17 cellular contexts compared by ENCODE assay signal in genomic region chr10:8214587-8214986, GRCh38.
DNase-seq lines count a peak whose midpoint lies in the region; ATAC-seq and TF ChIP-seq lines count a peak whose summit lies in the region.
"Had no signal": no experiment of that assay in that cellular context is flagged by ENCODE, and none has a peak within 500 bp of the region (broad histone marks: within the 10 kb centered on the region; RNA-seq: fewer than 3 reads in every experiment).

No MANE protein-coding gene starts in this region.

- no peak overlapping the region for H3K4ac ChIP-seq in trophoblast cell (ENCODE audit: low read depth, low read length)

- H3K79me1 ChIP-seq in trophoblast cell (ENCODE audit: low read length), result peaks cover 5% of the 10 kb centered on the region

- H3K4me3 ChIP-seq in trophoblast cell (ENCODE audit: low read depth, low read length), result no peak overlapping the region
- H3K4me3 ChIP-seq: BLaER1 had no signal

- H2BK120ac ChIP-seq in trophoblast cell (ENCODE audit: insufficient read depth, low read length, poor library complexity), result no peak overlapping the region

- H4K8ac ChIP-seq in trophoblast cell (ENCODE audit: low read depth, low read length), result no peak overlapping the region

- H3K27ac ChIP-seq in VCaP, result peak overlapping the region; percentile 61
- no peak overlapping the region for H3K27ac ChIP-seq in trophoblast cell (ENCODE audit: low read depth, low read length)
- H3K27ac ChIP-seq: BLaER1, C4-2B had no signal

- TF ChIP-seq CTCF in VCaP (conservative IDR thresholded peaks at IDR 0.05), result no peak

- H2AK5ac ChIP-seq in trophoblast cell (ENCODE audit: low read length), result no peak overlapping the region

- DNase-seq in M059J (ENCODE audit: low read depth), result peak; percentile 5
- DNase-seq in RPMI7951 (ENCODE audit: low read depth), result peak; percentile 71
- peak; percentile 71 to 84 for DNase-seq in trophoblast cell
- DNase-seq in NCI-H1694 (lab: John Stamatoyannopoulos, UW), result no peak
- DNase-seq in NCI-H2081 treated with DMSO at 0.1 percent for 48 hours (lab: John Stamatoyannopoulos, UW), result no peak
- DNase-seq: Caco-2; CD4-positive, CD25-positive, alpha-beta regulatory T cell; CD8-positive, alpha-beta T cell; DMS153; DND-41; GOT3; H7 had no signal

- no peak overlapping the region for H3K14ac ChIP-seq in trophoblast cell (ENCODE audit: low read length)

- H2BK5ac ChIP-seq in trophoblast cell (ENCODE audit: low read depth, low read length, poor library complexity), result no peak overlapping the region

- peaks cover 0 to 9% of the 10 kb centered on the region in 2 experiments for H3K4me1 ChIP-seq in trophoblast cell (ENCODE audit: control insufficient read depth in 1 of 2, insufficient read depth in 2 of 2, low read length in 2 of 2)
- H3K4me1 ChIP-seq: BLaER1 had no signal

- peaks cover 2% of the 10 kb centered on the region for H3K79me2 ChIP-seq in trophoblast cell (ENCODE audit: control insufficient read depth, insufficient read depth, low read length, poor library complexity)

- no peak overlapping the region for H3K9ac ChIP-seq in trophoblast cell (ENCODE audit: low read length)
- H3K9ac ChIP-seq: BLaER1 had no signal

- ATAC-seq in HG03520 (IDR thresholded peaks at IDR 0.05; ENCODE audit: unreplicated experiment), result no peak
- ATAC-seq: CD8-positive, alpha-beta T cell; HCT116 had no signal

- H4K12ac ChIP-seq in trophoblast cell (ENCODE audit: low read depth, low read length), result no peak overlapping the region

- no peak overlapping the region for H2BK12ac ChIP-seq in trophoblast cell (ENCODE audit: low read length)

- no peak overlapping the region for H3K18ac ChIP-seq in trophoblast cell (ENCODE audit: low read length)

- H3K4me2 ChIP-seq in trophoblast cell (ENCODE audit: low read length), result no peak overlapping the region
- H3K4me2 ChIP-seq: BLaER1 had no signal

- H3K36me3 ChIP-seq in trophoblast cell (ENCODE audit: control insufficient read depth in 1 of 2, insufficient read depth in 2 of 2, low read length in 2 of 2), result no peaks in the 10 kb centered on the region
- H3K36me3 ChIP-seq: BLaER1 had no signal

- no peaks in the 10 kb centered on the region for H3K9me3 ChIP-seq in trophoblast cell (ENCODE audit: insufficient read depth, low read depth, low read length)

- no peaks in the 10 kb centered on the region for H3K27me3 ChIP-seq in trophoblast cell (ENCODE audit: insufficient read depth, low read length)
- H3K27me3 ChIP-seq: BLaER1 had no signal

- no CpG with 5 or more reads among the region's 4 CpGs for WGBS in trophoblast cell (ENCODE audit: extremely low coverage, insufficient coverage, insufficient read length)

- no peak overlapping the region for H4K91ac ChIP-seq in trophoblast cell (ENCODE audit: low read depth, low read length)

- no peak overlapping the region for H2AFZ ChIP-seq in trophoblast cell (ENCODE audit: insufficient read depth, low read length, poor library complexity)

- no peak overlapping the region for H3K23ac ChIP-seq in trophoblast cell (ENCODE audit: low read length)

Comparison
In these comparisons a context has a peak if more than half of its experiments do, and no peak if none do; other contexts are left out.
1. DNase-seq: peak in M059J (single experiment), RPMI7951 (single experiment) and trophoblast cell (2 of 2); none in NCI-H1694 (single experiment) and NCI-H2081 treated with DMSO at 0.1 percent for 48 hours (single experiment).